In genomic region chr10:88525371-88526079, GRCh38 we compare ENCODE assay signal across 11 cellular contexts. TPM values are rescaled to one million over a fixed set of nuclear protein-coding genes. Genes with fewer than 3 reads are reported as not detected.
DNase-seq lines count a peak whose midpoint lies in the region; ATAC-seq, FAIRE-seq and TF ChIP-seq lines count a peak whose summit lies in the region.
"Had no signal": no experiment of that assay in that cellular context is flagged by ENCODE, and none has a peak within 500 bp of the region (broad histone marks: within the 10 kb centered on the region; RNA-seq: fewer than 3 reads in every experiment).

No MANE protein-coding gene starts in this region.

- POLR2A ChIA-PET in PC-9 (lab: Charles Lee; ENCODE audit: unreplicated experiment), result no interaction called here
- POLR2A ChIA-PET in CD8-positive, alpha-beta T cell (lab: Charles Lee), result no interaction called here

- no peak for TF ChIP-seq CTCF in PC-9 (conservative IDR thresholded peaks at IDR 0.05)
- TF ChIP-seq CTCF in pancreas (IDR thresholded peaks at IDR 0.05), result no peak
- no peak for TF ChIP-seq CTCF in tibial nerve (IDR thresholded peaks at IDR 0.05)
- TF ChIP-seq CTCF in CD8-positive, alpha-beta T cell (IDR thresholded peaks at IDR 0.05), result no peak

- no peak for TF ChIP-seq EP300 in tibial nerve (IDR thresholded peaks at IDR 0.05)

- ATAC-seq in pancreas, result peak; percentile 77 to 81 (median 79)
- ATAC-seq in CD8-positive, alpha-beta T cell, result no peak
- no peak for ATAC-seq in GM19467 (IDR thresholded peaks at IDR 0.05; ENCODE audit: unreplicated experiment)

- no TSS peak for BruUV-seq in PC-9 (replicated peaks; lab: Mats Ljungman, UMichigan)

- DNase-seq in ELR (ENCODE audit: low read depth) (peak; percentile 74), PC-9 (peak; percentile 56 to 75), epithelial cell of prostate (ENCODE audit: low read depth, low spot score) (peak; percentile 14), pancreas (peak in 4 of 6 donors; percentile 36 to 69 (median 40)), SW 1271 (lab: John Stamatoyannopoulos, UW) (no peak), tibial nerve (ENCODE audit: low spot score in 2 of 2) (no peak)
- no peak for DNase-seq in CD8-positive, alpha-beta T cell
- DNase-seq: activated T-cell treated with anti-CD3 and anti-CD28 coated beads, Interleukin-2, amount 50 U/mL, for 48 hours; DMS153; tibial artery had no signal

- H3K36me3 ChIP-seq in PC-9 (ENCODE audit: low read depth) (no peaks in the 10 kb centered on the region), pancreas (no peaks in the 10 kb centered on the region), tibial nerve (no peaks in the 10 kb centered on the region)
- no peaks in the 10 kb centered on the region for H3K36me3 ChIP-seq in CD8-positive, alpha-beta T cell (ENCODE audit: insufficient read depth, low read length)
- H3K36me3 ChIP-seq: tibial artery had no signal

- H3K79me2 ChIP-seq in PC-9 (ENCODE audit: low read depth), result no peaks in the 10 kb centered on the region

- WGBS in pancreas, 2 donors, result 75 to 78% methylated on average over 3 of the region's 3 CpGs
- 81 to 82% methylated on average over 3 of the region's 3 CpGs for whole genome bisulfite sequencing in tibial nerve, 2 donors

- H2AFZ ChIP-seq in PC-9, result no peak overlapping the region

- CTCF ChIA-PET in PC-9 (lab: Charles Lee), result no interaction called here
- CTCF ChIA-PET in CD8-positive, alpha-beta T cell (lab: Charles Lee), result no interaction called here

- H3K27ac ChIP-seq in PC-9, result no peak overlapping the region
- no peak overlapping the region for H3K27ac ChIP-seq in epithelial cell of prostate
- H3K27ac ChIP-seq in pancreas, result no peak overlapping the region
- H3K27ac ChIP-seq in tibial nerve, result no peak overlapping the region
- H3K27ac ChIP-seq in CD8-positive, alpha-beta T cell (ENCODE audit: low read depth, low read length), result no peak overlapping the region
- H3K27ac ChIP-seq: tibial artery had no signal

- no peaks in the 10 kb centered on the region for H3K9me3 ChIP-seq in PC-9 (ENCODE audit: insufficient read depth, low read depth)
- H3K9me3 ChIP-seq in pancreas, result no peaks in the 10 kb centered on the region
- H3K9me3 ChIP-seq in tibial nerve, result no peaks in the 10 kb centered on the region
- H3K9me3 ChIP-seq in CD8-positive, alpha-beta T cell (ENCODE audit: low read length), result no peaks in the 10 kb centered on the region
- H3K9me3 ChIP-seq: tibial artery had no signal

- H3K9me3 Mint-ChIP-seq in CD8-positive, alpha-beta T cell, result no peaks in the 10 kb centered on the region

- H3K36me3 Mint-ChIP-seq in CD8-positive, alpha-beta T cell, result no peaks in the 10 kb centered on the region

- no peak overlapping the region for H3K4me3 ChIP-seq in PC-9
- no peak overlapping the region for H3K4me3 ChIP-seq in pancreas
- no peak overlapping the region for H3K4me3 ChIP-seq in tibial nerve
- H3K4me3 ChIP-seq in CD8-positive, alpha-beta T cell (ENCODE audit: low read depth, low read length), result no peak overlapping the region
- H3K4me3 ChIP-seq: tibial artery had no signal

- no peaks in the 10 kb centered on the region for H3K4me1 Mint-ChIP-seq in CD8-positive, alpha-beta T cell (ENCODE audit: low read depth)

- H3K4me1 ChIP-seq in PC-9 (replicated peaks; ENCODE audit: insufficient read depth) (peaks cover 14% of the 10 kb centered on the region), pancreas (peaks cover 0 to 8% (median 0%) of the 10 kb centered on the region in 3 donors), tibial nerve (peaks cover 0 to 16% (median 1%) of the 10 kb centered on the region in 4 donors)
- no peaks in the 10 kb centered on the region for H3K4me1 ChIP-seq in CD8-positive, alpha-beta T cell (ENCODE audit: insufficient read depth, low read length)

- TF ChIP-seq POLR2A in tibial nerve (IDR thresholded peaks at IDR 0.05), result no peak

- no peak overlapping the region for H3K27ac Mint-ChIP-seq in CD8-positive, alpha-beta T cell

- no peaks in the 10 kb centered on the region for H3K9me2 ChIP-seq in PC-9 (ENCODE audit: insufficient read depth)

- FAIRE-seq in pancreas (lab: Jason Lieb, UNC), result no peak

- no peaks in the 10 kb centered on the region for H3K27me3 ChIP-seq in PC-9 (ENCODE audit: insufficient read depth, low read depth)
- H3K27me3 ChIP-seq in pancreas, result no peaks in the 10 kb centered on the region
- no peaks in the 10 kb centered on the region for H3K27me3 ChIP-seq in tibial nerve
- no peaks in the 10 kb centered on the region for H3K27me3 ChIP-seq in CD8-positive, alpha-beta T cell (ENCODE audit: insufficient read depth, low read length)
- H3K27me3 ChIP-seq: tibial artery had no signal

- no peak overlapping the region for H3K4me3 Mint-ChIP-seq in CD8-positive, alpha-beta T cell

- no peaks in the 10 kb centered on the region for H3K27me3 Mint-ChIP-seq in CD8-positive, alpha-beta T cell (ENCODE audit: low read depth)

- 0 out of 2 replicates have a peak, but pooled peaks cover 3% of the 10 kb centered on the region for H3F3A ChIP-seq in PC-9 (ENCODE audit: insufficient read depth, low read depth)

- H3K4me2 ChIP-seq in PC-9, result peak overlapping the region; percentile 17; the same call in 1 of the 2 replicates

- intact Hi-C loops in PC-9 (cut with micrococcal nuclease; ENCODE audit: unreplicated experiment), result no loop called here
- intact Hi-C loops in pancreas (cut with DNase I), result no loop called here
- intact Hi-C loops in CD8-positive, alpha-beta T cell (cut with DNase I, micrococcal nuclease), result no loop called here

- H4K20me1 ChIP-seq in PC-9 (ENCODE audit: insufficient read depth), result no peaks in the 10 kb centered on the region

RNA-seq across cellular contexts. Expression of gene RNLS, which starts 57.6 kb away (rescaled TPM):
- total RNA-seq in PC-9 (2021), result not detected in 2 replicates
- total RNA-seq in pancreas, result 1 to 10 TPM; 4.6 to 6.4 (median 5.9) TPM
- polyA plus RNA-seq in pancreas, result 1 to 10 TPM; 2.5 to 6.4 TPM
- total RNA-seq in tibial nerve, result 10 to 100 TPM in 3 of 4 donors, 1 to 10 TPM in 1; 7.8 to 37.2 (median 26.2) TPM
- total RNA-seq in CD8-positive, alpha-beta T cell, result 1 to 10 TPM; 1.6 to 1.7 TPM

Comparison
In these comparisons a context has a peak if more than half of its experiments do, and no peak if none do; other contexts are left out.
1. DNase-seq: peak in ELR (single experiment), PC-9 (2 of 2), epithelial cell of prostate (single experiment) and pancreas (4 of 6); none in SW 1271 (0 of 2), tibial nerve (0 of 2) and CD8-positive, alpha-beta T cell (0 of 7).
2. ATAC-seq: peak in pancreas (4 of 4); none in CD8-positive, alpha-beta T cell (single experiment) and GM19467 (single experiment).